In the genomic region with DNA sequence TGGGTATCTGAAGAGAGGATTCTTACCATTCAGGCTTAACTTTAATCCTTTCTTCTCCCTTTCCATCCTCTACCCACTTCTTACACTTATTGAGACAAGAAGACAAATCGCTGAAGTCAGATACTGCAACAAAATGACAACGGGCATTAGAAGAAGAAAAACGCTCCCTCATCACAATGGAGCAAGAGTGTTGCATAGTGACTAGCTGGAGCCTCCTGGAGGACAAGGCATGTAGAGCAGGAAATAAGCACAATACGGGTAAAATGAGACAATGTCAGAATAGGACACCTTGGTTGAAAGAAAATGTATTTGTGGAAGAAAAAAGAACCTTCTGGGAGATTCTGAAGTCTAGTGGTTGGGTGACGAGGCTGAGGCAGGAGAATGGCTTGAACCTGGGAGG, we compare ENCODE assay signal across 9 cellular contexts.
DNase-seq lines count a peak whose midpoint lies in the region; ATAC-seq and TF ChIP-seq lines count a peak whose summit lies in the region.
"Had no signal": no experiment of that assay in that cellular context is flagged by ENCODE, and none has a peak within 500 bp of the region (broad histone marks: within the 10 kb centered on the region; RNA-seq: fewer than 3 reads in every experiment).

No MANE protein-coding gene starts in this region.

- in situ Hi-C loops in GM23248 (cut with MboI), result no loop called here

- no peaks in the 10 kb centered on the region for H3F3A ChIP-seq in GM23248 (ENCODE audit: insufficient read depth)

- no peak overlapping the region; the same call in 1 of the 2 replicates for H3K4me3 ChIP-seq in GM23248
- H3K4me3 ChIP-seq in hepatocyte, result no peak overlapping the region

- H2AFZ ChIP-seq in GM23248 (peak overlapping the region; percentile 43; the same call in 1 of the 2 replicates), hepatocyte (peak overlapping the region; percentile 44)

- TF ChIP-seq CTCF in 22Rv1 (IDR thresholded peaks at IDR 0.05) (peak; percentile 84), hepatocyte (IDR thresholded peaks at IDR 0.05; ENCODE audit: poor library complexity) (peak; percentile 61)

- WGBS in GM23248 (ENCODE audit: low coverage in 1 of 2, low lambda C conversion rate in 2 of 2, missing lambda C conversion rate in 2 of 2), 2 experiments, result 25 to 30% methylated on average over 5 of the region's 5 CpGs
- WGBS in hepatocyte (ENCODE audit: low lambda C conversion rate, missing lambda C conversion rate), result 48% methylated on average over 5 of the region's 5 CpGs

- no peak overlapping the region for H3K9ac ChIP-seq in GM23248

- H3K79me2 ChIP-seq in GM23248 (ENCODE audit: insufficient read depth) (no peaks in the 10 kb centered on the region), hepatocyte (no peaks in the 10 kb centered on the region)

- H3K4me2 ChIP-seq in GM23248 (ENCODE audit: unreplicated experiment) (no peak overlapping the region), hepatocyte (peak overlapping the region; percentile 29)

- H3K4me1 ChIP-seq in GM23248 (ENCODE audit: insufficient read depth) (no peaks in the 10 kb centered on the region), hepatocyte (ENCODE audit: insufficient read depth) (no peaks in the 10 kb centered on the region)

- DNase-seq in GM23248 (peak; percentile 37), NCI-H82 treated with DMSO at 0.1 percent for 48 hours (lab: John Stamatoyannopoulos, UW; ENCODE audit: unreplicated experiment) (peak; percentile 34), hepatocyte (ENCODE audit: low spot score) (peak; percentile 55), NCI-H187 treated with DMSO at 0.1 percent for 48 hours (lab: John Stamatoyannopoulos, UW) (no peak), COR-L47 (lab: John Stamatoyannopoulos, UW) (no peak)
- DNase-seq in stimulated activated CD4-positive, alpha-beta T cell treated with anti-CD3 and anti-CD28 coated beads, Interleukin-4, amount 100 ng/mL, for 24 hours, result no peak
- DNase-seq: CD8-positive, alpha-beta T cell had no signal

- no peaks in the 10 kb centered on the region for H3K9me2 ChIP-seq in GM23248 (ENCODE audit: insufficient read depth)
- no peaks in the 10 kb centered on the region for H3K9me2 ChIP-seq in hepatocyte (replicated peaks; ENCODE audit: insufficient read depth)

- H4K20me1 ChIP-seq in GM23248 (ENCODE audit: insufficient read depth) (no peaks in the 10 kb centered on the region), hepatocyte (ENCODE audit: insufficient read depth, poor library complexity, severe bottlenecking) (no peaks in the 10 kb centered on the region)

- H3K27ac ChIP-seq in 22Rv1 (no peak overlapping the region), GM23248 (no peak overlapping the region), hepatocyte (no peak overlapping the region)

- H3K36me3 ChIP-seq in GM23248 (ENCODE audit: low read depth) (no peaks in the 10 kb centered on the region), hepatocyte (replicated peaks; ENCODE audit: insufficient read depth, low read depth) (no peaks in the 10 kb centered on the region)

- H3K27me3 ChIP-seq in GM23248 (replicated peaks; ENCODE audit: insufficient read depth) (no peaks in the 10 kb centered on the region), hepatocyte (no peaks in the 10 kb centered on the region)

- H3K9me3 ChIP-seq in GM23248 (ENCODE audit: low read depth), result no peaks in the 10 kb centered on the region
- no peaks in the 10 kb centered on the region for H3K9me3 ChIP-seq in hepatocyte (ENCODE audit: low read depth)

- ATAC-seq in GM18502 (IDR thresholded peaks at IDR 0.05; ENCODE audit: poor library complexity, unreplicated experiment), result no peak
- ATAC-seq: CD8-positive, alpha-beta T cell had no signal

Comparison
In these comparisons a context has a peak if more than half of its experiments do, and no peak if none do; other contexts are left out.
1. DNase-seq: peak in GM23248 (single experiment), NCI-H82 treated with DMSO at 0.1 percent for 48 hours (single experiment) and hepatocyte (single experiment); none in stimulated activated CD4-positive, alpha-beta T cell treated with anti-CD3 and anti-CD28 coated beads, Interleukin-4, amount 100 ng/mL, for 24 hours (single experiment), NCI-H187 treated with DMSO at 0.1 percent for 48 hours (single experiment) and COR-L47 (single experiment).